ENCODE assay signal across 1 cellular context in genomic region chr2:20650880-20651730, GRCh38.
TF ChIP-seq lines count a peak whose summit lies in the region.

Gene HS1BP3, minus strand, starts transcription at chr2:20651098. Its CDS starts 35 bp downstream, at chr2:20651063.

TF ChIP-seq in K562, 482 proteins besides CTCF, POLR2A, EP300 and RAD21 (continued from another document and continues in another):
- TF ChIP-seq FOXO4 (CRISPR knock-in tag; IDR thresholded peaks at IDR 0.05) (0 out of 2 replicates have a peak, but pooled peaks have one; percentile 13), ZNF3 (CRISPR knock-in tag; IDR thresholded peaks at IDR 0.05) (no peak), ZBTB11 (CRISPR knock-in tag; IDR thresholded peaks at IDR 0.05) (peak in 1 of 3 experiments; percentile 74; a peak in 2 of 6 replicates), E2F3 (CRISPR knock-in tag; IDR thresholded peaks at IDR 0.05) (0 out of 2 replicates have a peak, but pooled peaks have one; percentile 12), NFE2 (IDR thresholded peaks at IDR 0.05; ENCODE audit: low read depth) (no peak), ZNF586 (CRISPR knock-in tag; conservative IDR thresholded peaks at IDR 0.05) (no peak), TCF7 (IDR thresholded peaks at IDR 0.05; ENCODE audit: borderline replicate concordance) (peak; percentile 47; the same call in 1 of the 2 replicates), E2F5 (CRISPR knock-in tag; IDR thresholded peaks at IDR 0.05) (no peak), KLF10 (CRISPR knock-in tag; IDR thresholded peaks at IDR 0.05) (no peak), POU5F1 (IDR thresholded peaks at IDR 0.05; ENCODE audit: borderline replicate concordance, low read depth, low read length, partially characterized antibody) (no peak), SMARCC2 (IDR thresholded peaks at IDR 0.05; ENCODE audit: low read depth) (no peak; the same call in 1 of the 2 replicates), CBX5 (IDR thresholded peaks at IDR 0.05; ENCODE audit: borderline replicate concordance, low read depth) (peak; percentile 54; the same call in 1 of the 2 replicates), NELFE (IDR thresholded peaks at IDR 0.05; ENCODE audit: insufficient read depth, insufficient read length) (no peak), TAF1 (IDR thresholded peaks at IDR 0.05; ENCODE audit: control insufficient read depth, extremely low read depth, insufficient read depth, low read length, severe bottlenecking) (peak; percentile 56), CHD7 (IDR thresholded peaks at IDR 0.05; ENCODE audit: low read depth, low read length) (no peak), ZNF134 (CRISPR knock-in tag; conservative IDR thresholded peaks at IDR 0.05) (no peak), BCLAF1 (IDR thresholded peaks at IDR 0.05; ENCODE audit: borderline replicate concordance in 1 of 2, control insufficient read depth in 1 of 2, low read depth in 2 of 2, low read length in 1 of 2) (no peak), LARP7 (IDR thresholded peaks at IDR 0.05) (no peak), ZNF583 (CRISPR knock-in tag; IDR thresholded peaks at IDR 0.05) (no peak), MLX (CRISPR knock-in tag; conservative IDR thresholded peaks at IDR 0.05) (no peak), PRMT5 (CRISPR knock-in tag; IDR thresholded peaks at IDR 0.05) (no peak), ZMIZ1 (IDR thresholded peaks at IDR 0.05; ENCODE audit: low read depth in 2 of 2, low read length in 2 of 2) (no peak), ZNF263 (CRISPR knock-in tag; IDR thresholded peaks at IDR 0.05; ENCODE audit: borderline replicate concordance) (no peak), THAP7 (CRISPR knock-in tag; IDR thresholded peaks at IDR 0.05) (no peak), ZNF76 (CRISPR knock-in tag; IDR thresholded peaks at IDR 0.05; ENCODE audit: borderline replicate concordance) (no peak), BCOR (IDR thresholded peaks at IDR 0.05) (no peak)
